1 cellular context compared by ENCODE assay signal in the genomic region with DNA sequence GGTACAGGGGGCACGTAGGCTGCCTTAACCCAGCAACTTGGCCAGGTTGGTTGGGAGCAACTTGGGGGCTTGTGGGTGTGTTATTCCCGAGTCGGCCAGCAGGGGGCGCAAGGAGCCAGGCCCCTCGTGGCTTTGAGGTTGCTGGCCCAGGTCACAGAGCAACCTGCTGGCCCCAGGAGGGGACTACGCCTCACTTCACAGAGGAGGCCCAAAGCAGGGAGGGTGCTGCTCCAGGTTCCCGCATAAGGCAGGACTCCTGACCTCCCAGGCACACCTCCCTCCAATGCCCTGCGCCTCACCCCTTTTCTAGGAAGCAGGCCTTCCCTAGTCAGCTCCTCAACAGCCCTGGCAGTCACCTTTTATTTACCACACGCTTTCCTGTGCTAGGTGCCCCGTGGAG.
A peak's percentile ranks its signal among the peaks of the same experiment; 100 is the strongest.
TF ChIP-seq lines count a peak whose summit lies in the region.

No MANE protein-coding gene starts in this region.

TF ChIP-seq in HepG2, 621 proteins besides CTCF, POLR2A, EP300 and RAD21 (continued from another document and continues in another):
- TF ChIP-seq, protein P1, sequence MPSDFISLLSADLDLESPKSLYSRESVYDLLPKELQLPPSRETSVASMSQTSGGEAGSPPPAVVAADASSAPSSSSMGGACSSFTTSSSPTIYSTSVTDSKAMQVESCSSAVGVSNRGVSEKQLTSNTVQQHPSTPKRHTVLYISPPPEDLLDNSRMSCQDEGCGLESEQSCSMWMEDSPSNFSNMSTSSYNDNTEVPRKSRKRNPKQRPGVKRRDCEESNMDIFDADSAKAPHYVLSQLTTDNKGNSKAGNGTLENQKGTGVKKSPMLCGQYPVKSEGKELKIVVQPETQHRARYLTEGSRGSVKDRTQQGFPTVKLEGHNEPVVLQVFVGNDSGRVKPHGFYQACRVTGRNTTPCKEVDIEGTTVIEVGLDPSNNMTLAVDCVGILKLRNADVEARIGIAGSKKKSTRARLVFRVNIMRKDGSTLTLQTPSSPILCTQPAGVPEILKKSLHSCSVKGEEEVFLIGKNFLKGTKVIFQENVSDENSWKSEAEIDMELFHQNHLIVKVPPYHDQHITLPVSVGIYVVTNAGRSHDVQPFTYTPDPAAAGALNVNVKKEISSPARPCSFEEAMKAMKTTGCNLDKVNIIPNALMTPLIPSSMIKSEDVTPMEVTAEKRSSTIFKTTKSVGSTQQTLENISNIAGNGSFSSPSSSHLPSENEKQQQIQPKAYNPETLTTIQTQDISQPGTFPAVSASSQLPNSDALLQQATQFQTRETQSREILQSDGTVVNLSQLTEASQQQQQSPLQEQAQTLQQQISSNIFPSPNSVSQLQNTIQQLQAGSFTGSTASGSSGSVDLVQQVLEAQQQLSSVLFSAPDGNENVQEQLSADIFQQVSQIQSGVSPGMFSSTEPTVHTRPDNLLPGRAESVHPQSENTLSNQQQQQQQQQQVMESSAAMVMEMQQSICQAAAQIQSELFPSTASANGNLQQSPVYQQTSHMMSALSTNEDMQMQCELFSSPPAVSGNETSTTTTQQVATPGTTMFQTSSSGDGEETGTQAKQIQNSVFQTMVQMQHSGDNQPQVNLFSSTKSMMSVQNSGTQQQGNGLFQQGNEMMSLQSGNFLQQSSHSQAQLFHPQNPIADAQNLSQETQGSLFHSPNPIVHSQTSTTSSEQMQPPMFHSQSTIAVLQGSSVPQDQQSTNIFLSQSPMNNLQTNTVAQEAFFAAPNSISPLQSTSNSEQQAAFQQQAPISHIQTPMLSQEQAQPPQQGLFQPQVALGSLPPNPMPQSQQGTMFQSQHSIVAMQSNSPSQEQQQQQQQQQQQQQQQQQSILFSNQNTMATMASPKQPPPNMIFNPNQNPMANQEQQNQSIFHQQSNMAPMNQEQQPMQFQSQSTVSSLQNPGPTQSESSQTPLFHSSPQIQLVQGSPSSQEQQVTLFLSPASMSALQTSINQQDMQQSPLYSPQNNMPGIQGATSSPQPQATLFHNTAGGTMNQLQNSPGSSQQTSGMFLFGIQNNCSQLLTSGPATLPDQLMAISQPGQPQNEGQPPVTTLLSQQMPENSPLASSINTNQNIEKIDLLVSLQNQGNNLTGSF (CRISPR knock-in tag; IDR thresholded peaks at IDR 0.05): no peak
- TF ChIP-seq CBFB (CRISPR knock-in tag; IDR thresholded peaks at IDR 0.05): 0 out of 2 replicates have a peak, but pooled peaks have one; percentile 58
- TF ChIP-seq ZFY (CRISPR knock-in tag; IDR thresholded peaks at IDR 0.05): peak; percentile 60; the same call in 1 of the 2 replicates
- TF ChIP-seq, protein P2, sequence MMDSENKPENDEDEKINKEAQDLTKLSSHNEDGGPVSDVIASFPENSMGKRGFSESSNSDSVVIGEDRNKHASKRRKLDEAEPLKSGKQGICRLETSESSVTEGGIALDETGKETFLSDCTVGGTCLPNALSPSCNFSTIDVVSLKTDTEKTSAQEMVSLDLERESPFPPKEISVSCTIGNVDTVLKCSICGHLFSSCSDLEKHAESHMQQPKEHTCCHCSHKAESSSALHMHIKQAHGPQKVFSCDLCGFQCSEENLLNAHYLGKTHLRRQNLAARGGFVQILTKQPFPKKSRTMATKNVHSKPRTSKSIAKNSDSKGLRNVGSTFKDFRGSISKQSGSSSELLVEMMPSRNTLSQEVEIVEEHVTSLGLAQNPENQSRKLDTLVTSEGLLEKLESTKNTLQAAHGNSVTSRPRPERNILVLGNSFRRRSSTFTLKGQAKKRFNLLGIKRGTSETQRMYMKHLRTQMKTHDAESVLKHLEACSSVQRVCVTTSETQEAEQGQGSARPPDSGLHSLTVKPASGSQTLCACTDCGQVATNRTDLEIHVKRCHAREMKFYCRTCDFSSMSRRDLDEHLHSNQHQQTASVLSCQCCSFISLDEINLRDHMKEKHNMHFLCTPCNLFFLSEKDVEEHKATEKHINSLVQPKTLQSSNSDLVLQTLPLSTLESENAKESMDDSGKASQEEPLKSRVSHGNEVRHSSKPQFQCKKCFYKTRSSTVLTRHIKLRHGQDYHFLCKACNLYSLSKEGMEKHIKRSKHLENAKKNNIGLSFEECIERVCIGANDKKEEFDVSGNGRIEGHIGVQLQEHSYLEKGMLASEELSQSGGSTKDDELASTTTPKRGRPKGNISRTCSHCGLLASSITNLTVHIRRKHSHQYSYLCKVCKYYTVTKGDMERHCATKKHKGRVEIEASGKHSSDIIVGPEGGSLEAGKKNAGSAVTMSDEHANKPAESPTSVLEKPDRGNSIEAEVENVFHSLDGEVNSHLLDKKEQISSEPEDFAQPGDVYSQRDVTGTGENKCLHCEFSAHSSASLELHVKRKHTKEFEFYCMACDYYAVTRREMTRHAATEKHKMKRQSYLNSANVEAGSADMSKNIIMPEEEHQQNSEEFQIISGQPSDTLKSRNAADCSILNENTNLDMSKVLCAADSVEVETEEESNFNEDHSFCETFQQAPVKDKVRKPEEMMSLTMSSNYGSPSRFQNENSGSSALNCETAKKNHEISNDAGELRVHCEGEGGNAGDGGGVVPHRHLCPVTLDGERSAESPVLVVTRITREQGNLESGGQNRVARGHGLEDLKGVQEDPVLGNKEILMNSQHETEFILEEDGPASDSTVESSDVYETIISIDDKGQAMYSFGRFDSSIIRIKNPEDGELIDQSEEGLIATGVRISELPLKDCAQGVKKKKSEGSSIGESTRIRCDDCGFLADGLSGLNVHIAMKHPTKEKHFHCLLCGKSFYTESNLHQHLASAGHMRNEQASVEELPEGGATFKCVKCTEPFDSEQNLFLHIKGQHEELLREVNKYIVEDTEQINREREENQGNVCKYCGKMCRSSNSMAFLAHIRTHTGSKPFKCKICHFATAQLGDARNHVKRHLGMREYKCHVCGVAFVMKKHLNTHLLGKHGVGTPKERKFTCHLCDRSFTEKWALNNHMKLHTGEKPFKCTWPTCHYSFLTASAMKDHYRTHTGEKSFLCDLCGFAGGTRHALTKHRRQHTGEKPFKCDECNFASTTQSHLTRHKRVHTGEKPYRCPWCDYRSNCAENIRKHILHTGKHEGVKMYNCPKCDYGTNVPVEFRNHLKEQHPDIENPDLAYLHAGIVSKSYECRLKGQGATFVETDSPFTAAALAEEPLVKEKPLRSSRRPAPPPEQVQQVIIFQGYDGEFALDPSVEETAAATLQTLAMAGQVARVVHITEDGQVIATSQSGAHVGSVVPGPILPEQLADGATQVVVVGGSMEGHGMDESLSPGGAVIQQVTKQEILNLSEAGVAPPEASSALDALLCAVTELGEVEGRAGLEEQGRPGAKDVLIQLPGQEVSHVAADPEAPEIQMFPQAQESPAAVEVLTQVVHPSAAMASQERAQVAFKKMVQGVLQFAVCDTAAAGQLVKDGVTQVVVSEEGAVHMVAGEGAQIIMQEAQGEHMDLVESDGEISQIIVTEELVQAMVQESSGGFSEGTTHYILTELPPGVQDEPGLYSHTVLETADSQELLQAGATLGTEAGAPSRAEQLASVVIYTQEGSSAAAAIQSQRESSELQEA (CRISPR knock-in tag; IDR thresholded peaks at IDR 0.05; ENCODE audit: not compliant biosample characterization): no peak
- no peak for TF ChIP-seq KAT8 (CRISPR knock-in tag; IDR thresholded peaks at IDR 0.05)
- TF ChIP-seq ZNF180 (CRISPR knock-in tag; IDR thresholded peaks at IDR 0.05; ENCODE audit: borderline replicate concordance, low read depth): no peak
- no peak for TF ChIP-seq SP5 (CRISPR knock-in tag; IDR thresholded peaks at IDR 0.05; ENCODE audit: borderline replicate concordance, low read depth)
- TF ChIP-seq, protein P3, sequence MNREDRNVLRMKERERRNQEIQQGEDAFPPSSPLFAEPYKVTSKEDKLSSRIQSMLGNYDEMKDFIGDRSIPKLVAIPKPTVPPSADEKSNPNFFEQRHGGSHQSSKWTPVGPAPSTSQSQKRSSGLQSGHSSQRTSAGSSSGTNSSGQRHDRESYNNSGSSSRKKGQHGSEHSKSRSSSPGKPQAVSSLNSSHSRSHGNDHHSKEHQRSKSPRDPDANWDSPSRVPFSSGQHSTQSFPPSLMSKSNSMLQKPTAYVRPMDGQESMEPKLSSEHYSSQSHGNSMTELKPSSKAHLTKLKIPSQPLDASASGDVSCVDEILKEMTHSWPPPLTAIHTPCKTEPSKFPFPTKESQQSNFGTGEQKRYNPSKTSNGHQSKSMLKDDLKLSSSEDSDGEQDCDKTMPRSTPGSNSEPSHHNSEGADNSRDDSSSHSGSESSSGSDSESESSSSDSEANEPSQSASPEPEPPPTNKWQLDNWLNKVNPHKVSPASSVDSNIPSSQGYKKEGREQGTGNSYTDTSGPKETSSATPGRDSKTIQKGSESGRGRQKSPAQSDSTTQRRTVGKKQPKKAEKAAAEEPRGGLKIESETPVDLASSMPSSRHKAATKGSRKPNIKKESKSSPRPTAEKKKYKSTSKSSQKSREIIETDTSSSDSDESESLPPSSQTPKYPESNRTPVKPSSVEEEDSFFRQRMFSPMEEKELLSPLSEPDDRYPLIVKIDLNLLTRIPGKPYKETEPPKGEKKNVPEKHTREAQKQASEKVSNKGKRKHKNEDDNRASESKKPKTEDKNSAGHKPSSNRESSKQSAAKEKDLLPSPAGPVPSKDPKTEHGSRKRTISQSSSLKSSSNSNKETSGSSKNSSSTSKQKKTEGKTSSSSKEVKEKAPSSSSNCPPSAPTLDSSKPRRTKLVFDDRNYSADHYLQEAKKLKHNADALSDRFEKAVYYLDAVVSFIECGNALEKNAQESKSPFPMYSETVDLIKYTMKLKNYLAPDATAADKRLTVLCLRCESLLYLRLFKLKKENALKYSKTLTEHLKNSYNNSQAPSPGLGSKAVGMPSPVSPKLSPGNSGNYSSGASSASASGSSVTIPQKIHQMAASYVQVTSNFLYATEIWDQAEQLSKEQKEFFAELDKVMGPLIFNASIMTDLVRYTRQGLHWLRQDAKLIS (CRISPR knock-in tag; IDR thresholded peaks at IDR 0.05): no peak
- TF ChIP-seq AGO2 (optimal IDR thresholded peaks at IDR 0.05; ENCODE audit: low read depth, low read length): no peak
- peak; percentile 28; the same call in 1 of the 2 replicates for TF ChIP-seq POGZ (CRISPR knock-in tag; IDR thresholded peaks at IDR 0.05)
- TF ChIP-seq, protein P4, sequence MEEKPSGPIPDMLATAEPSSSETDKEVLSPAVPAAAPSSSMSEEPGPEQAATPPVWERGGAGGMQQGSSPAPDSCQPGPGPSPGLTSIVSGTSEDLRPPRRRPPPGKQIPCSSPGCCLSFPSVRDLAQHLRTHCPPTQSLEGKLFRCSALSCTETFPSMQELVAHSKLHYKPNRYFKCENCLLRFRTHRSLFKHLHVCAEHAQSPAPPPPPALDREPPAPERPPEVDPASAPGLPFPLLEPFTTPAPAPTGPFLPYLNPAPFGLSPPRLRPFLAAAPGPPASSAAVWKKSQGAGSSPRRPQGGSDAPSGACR (CRISPR knock-in tag; IDR thresholded peaks at IDR 0.05): no peak
- 0 out of 2 replicates have a peak, but pooled peaks have one; percentile 15 for TF ChIP-seq SPEN (CRISPR knock-in tag; IDR thresholded peaks at IDR 0.05; ENCODE audit: low read depth)
- TF ChIP-seq XBP1 (CRISPR knock-in tag; IDR thresholded peaks at IDR 0.05): no peak
- TF ChIP-seq, protein P5, sequence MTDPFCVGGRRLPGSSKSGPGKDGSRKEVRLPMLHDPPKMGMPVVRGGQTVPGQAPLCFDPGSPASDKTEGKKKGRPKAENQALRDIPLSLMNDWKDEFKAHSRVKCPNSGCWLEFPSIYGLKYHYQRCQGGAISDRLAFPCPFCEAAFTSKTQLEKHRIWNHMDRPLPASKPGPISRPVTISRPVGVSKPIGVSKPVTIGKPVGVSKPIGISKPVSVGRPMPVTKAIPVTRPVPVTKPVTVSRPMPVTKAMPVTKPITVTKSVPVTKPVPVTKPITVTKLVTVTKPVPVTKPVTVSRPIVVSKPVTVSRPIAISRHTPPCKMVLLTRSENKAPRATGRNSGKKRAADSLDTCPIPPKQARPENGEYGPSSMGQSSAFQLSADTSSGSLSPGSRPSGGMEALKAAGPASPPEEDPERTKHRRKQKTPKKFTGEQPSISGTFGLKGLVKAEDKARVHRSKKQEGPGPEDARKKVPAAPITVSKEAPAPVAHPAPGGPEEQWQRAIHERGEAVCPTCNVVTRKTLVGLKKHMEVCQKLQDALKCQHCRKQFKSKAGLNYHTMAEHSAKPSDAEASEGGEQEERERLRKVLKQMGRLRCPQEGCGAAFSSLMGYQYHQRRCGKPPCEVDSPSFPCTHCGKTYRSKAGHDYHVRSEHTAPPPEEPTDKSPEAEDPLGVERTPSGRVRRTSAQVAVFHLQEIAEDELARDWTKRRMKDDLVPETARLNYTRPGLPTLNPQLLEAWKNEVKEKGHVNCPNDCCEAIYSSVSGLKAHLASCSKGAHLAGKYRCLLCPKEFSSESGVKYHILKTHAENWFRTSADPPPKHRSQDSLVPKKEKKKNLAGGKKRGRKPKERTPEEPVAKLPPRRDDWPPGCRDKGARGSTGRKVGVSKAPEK (CRISPR knock-in tag; IDR thresholded peaks at IDR 0.05; ENCODE audit: borderline replicate concordance): 0 out of 2 replicates have a peak, but pooled peaks have one; percentile 51
- TF ChIP-seq, protein P6, sequence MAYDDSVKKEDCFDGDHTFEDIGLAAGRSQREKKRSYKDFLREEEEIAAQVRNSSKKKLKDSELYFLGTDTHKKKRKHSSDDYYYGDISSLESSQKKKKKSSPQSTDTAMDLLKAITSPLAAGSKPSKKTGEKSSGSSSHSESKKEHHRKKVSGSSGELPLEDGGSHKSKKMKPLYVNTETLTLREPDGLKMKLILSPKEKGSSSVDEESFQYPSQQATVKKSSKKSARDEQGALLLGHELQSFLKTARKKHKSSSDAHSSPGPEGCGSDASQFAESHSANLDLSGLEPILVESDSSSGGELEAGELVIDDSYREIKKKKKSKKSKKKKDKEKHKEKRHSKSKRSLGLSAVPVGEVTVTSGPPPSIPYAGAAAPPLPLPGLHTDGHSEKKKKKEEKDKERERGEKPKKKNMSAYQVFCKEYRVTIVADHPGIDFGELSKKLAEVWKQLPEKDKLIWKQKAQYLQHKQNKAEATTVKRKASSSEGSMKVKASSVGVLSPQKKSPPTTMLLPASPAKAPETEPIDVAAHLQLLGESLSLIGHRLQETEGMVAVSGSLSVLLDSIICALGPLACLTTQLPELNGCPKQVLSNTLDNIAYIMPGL (CRISPR knock-in tag; IDR thresholded peaks at IDR 0.05; ENCODE audit: borderline replicate concordance in 1 of 2, low read depth in 1 of 2): peak; percentile 53 to 79; a peak in 3 of 4 replicates
- TF ChIP-seq ZNF10 (CRISPR knock-in tag; IDR thresholded peaks at IDR 0.05; ENCODE audit: borderline replicate concordance, low read depth): no peak
- TF ChIP-seq, protein P7, sequence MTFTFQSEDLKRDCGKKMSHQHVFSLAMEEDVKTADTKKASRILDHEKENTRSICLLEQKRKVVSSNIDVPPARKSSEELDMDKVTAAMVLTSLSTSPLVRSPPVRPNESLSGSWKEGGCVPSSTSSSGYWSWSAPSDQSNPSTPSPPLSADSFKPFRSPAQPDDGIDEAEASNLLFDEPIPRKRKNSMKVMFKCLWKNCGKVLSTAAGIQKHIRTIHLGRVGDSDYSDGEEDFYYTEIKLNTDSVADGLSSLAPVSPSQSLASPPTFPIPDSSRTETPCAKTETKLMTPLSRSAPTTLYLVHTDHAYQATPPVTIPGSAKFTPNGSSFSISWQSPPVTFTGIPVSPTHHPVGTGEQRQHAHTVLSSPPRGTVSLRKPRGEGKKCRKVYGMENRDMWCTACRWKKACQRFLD (CRISPR knock-in tag; IDR thresholded peaks at IDR 0.05; ENCODE audit: borderline replicate concordance): no peak
- TF ChIP-seq ZBTB1 (CRISPR knock-in tag; IDR thresholded peaks at IDR 0.05; ENCODE audit: borderline replicate concordance): no peak
- TF ChIP-seq AGO1 (IDR thresholded peaks at IDR 0.05; ENCODE audit: low read depth, low read length, poor library complexity, severe bottlenecking): no peak
- no peak for TF ChIP-seq NFRKB (IDR thresholded peaks at IDR 0.05)
- TF ChIP-seq KLF15 (CRISPR knock-in tag; IDR thresholded peaks at IDR 0.05; ENCODE audit: borderline replicate concordance): no peak
- no peak for TF ChIP-seq TBP (CRISPR knock-in tag; IDR thresholded peaks at IDR 0.05)
- no peak for TF ChIP-seq NFE2 (CRISPR knock-in tag; IDR thresholded peaks at IDR 0.05)
- TF ChIP-seq ZSCAN29 (CRISPR knock-in tag; conservative IDR thresholded peaks at IDR 0.05): no peak
- TF ChIP-seq ZFP90 (CRISPR knock-in tag; IDR thresholded peaks at IDR 0.05; ENCODE audit: borderline replicate concordance): 0 out of 2 replicates have a peak, but pooled peaks have one; percentile 72
- no peak for TF ChIP-seq RARG (CRISPR knock-in tag; IDR thresholded peaks at IDR 0.05; ENCODE audit: low read depth)
- TF ChIP-seq ZNF816 (CRISPR knock-in tag; IDR thresholded peaks at IDR 0.05; ENCODE audit: borderline replicate concordance): no peak
- no peak for TF ChIP-seq CCAR2 (optimal IDR thresholded peaks at IDR 0.05; ENCODE audit: low read depth, low read length)
